ENCODE assay signal across 1 cellular context in the genomic region with DNA sequence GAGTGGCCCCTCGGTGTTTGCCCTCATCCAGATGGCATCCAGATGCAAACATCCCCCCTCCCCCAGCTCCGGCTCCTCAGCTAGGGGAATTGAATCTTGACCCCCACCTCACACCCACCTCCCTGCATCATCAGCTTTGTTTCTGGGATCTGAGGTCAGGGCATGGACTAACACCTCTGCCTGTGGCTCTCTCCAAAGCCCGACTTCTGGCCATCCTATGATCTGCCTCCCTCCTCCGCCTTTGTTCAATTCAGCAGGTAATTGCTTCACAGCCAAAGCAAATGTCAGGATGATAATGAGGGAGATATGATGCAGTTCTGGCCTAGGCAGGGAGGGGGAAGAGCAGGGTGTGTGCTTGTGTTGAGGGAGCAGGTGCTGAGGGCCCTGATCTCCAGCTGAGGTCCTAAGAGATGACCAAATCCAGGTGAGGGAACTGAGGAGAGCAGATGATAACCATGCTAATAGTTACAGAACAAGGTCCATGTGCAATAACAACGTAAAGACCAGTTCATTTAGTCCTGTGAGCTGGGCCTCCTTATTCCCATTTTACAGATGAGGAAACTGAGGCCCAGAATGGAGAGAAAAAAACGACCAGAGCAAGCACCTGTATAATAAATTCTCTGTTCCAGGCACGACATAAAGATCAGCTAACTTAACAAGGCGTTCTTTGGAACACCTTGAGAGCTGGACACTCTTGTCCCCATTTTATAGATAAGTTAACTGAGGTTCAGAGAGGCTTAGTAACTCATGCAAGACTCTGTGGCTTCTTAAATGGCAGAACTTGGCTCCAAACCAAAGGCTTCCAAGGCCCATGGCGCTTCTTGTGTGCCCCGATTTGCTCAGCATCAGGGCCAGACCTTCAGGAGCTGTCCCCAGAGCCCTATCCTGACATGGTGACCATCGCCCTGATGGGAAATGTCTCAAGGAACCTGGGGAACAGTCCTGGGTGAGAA.
A peak's percentile ranks its signal among the peaks of the same experiment; 100 is the strongest.
TF ChIP-seq lines count a peak whose summit lies in the region.

No MANE protein-coding gene starts in this region.

TF ChIP-seq in K562, 482 proteins besides CTCF, POLR2A, EP300 and RAD21 (continued from another document):
- TF ChIP-seq, protein P1, sequence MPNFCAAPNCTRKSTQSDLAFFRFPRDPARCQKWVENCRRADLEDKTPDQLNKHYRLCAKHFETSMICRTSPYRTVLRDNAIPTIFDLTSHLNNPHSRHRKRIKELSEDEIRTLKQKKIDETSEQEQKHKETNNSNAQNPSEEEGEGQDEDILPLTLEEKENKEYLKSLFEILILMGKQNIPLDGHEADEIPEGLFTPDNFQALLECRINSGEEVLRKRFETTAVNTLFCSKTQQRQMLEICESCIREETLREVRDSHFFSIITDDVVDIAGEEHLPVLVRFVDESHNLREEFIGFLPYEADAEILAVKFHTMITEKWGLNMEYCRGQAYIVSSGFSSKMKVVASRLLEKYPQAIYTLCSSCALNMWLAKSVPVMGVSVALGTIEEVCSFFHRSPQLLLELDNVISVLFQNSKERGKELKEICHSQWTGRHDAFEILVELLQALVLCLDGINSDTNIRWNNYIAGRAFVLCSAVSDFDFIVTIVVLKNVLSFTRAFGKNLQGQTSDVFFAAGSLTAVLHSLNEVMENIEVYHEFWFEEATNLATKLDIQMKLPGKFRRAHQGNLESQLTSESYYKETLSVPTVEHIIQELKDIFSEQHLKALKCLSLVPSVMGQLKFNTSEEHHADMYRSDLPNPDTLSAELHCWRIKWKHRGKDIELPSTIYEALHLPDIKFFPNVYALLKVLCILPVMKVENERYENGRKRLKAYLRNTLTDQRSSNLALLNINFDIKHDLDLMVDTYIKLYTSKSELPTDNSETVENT (CRISPR knock-in tag; IDR thresholded peaks at IDR 0.05) = no peak
- no peak for TF ChIP-seq ESRRB (CRISPR knock-in tag; IDR thresholded peaks at IDR 0.05; ENCODE audit: borderline replicate concordance)
- no peak for TF ChIP-seq HDAC3 (IDR thresholded peaks at IDR 0.05; ENCODE audit: borderline replicate concordance, partially characterized antibody)
- no peak for TF ChIP-seq CREM (IDR thresholded peaks at IDR 0.05; ENCODE audit: low read depth)
- TF ChIP-seq, protein P2, sequence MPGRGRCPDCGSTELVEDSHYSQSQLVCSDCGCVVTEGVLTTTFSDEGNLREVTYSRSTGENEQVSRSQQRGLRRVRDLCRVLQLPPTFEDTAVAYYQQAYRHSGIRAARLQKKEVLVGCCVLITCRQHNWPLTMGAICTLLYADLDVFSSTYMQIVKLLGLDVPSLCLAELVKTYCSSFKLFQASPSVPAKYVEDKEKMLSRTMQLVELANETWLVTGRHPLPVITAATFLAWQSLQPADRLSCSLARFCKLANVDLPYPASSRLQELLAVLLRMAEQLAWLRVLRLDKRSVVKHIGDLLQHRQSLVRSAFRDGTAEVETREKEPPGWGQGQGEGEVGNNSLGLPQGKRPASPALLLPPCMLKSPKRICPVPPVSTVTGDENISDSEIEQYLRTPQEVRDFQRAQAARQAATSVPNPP (IDR thresholded peaks at IDR 0.05; ENCODE audit: borderline replicate concordance, insufficient read depth, insufficient read length) = no peak
- TF ChIP-seq NFIC (IDR thresholded peaks at IDR 0.05) = no peak; the same call in 1 of the 2 replicates
- 0 out of 2 replicates have a peak, but pooled peaks have one; percentile 28 for TF ChIP-seq ATF7 (IDR thresholded peaks at IDR 0.05)
- TF ChIP-seq CHD1 (IDR thresholded peaks at IDR 0.05; ENCODE audit: low read length) = no peak
- no peak for TF ChIP-seq MBD2 (IDR thresholded peaks at IDR 0.05; ENCODE audit: borderline replicate concordance, low read depth)
- TF ChIP-seq, protein P3, sequence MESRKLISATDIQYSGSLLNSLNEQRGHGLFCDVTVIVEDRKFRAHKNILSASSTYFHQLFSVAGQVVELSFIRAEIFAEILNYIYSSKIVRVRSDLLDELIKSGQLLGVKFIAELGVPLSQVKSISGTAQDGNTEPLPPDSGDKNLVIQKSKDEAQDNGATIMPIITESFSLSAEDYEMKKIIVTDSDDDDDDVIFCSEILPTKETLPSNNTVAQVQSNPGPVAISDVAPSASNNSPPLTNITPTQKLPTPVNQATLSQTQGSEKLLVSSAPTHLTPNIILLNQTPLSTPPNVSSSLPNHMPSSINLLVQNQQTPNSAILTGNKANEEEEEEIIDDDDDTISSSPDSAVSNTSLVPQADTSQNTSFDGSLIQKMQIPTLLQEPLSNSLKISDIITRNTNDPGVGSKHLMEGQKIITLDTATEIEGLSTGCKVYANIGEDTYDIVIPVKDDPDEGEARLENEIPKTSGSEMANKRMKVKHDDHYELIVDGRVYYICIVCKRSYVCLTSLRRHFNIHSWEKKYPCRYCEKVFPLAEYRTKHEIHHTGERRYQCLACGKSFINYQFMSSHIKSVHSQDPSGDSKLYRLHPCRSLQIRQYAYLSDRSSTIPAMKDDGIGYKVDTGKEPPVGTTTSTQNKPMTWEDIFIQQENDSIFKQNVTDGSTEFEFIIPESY (CRISPR knock-in tag; IDR thresholded peaks at IDR 0.05) = no peak
- no peak for TF ChIP-seq BRD9 (IDR thresholded peaks at IDR 0.05; ENCODE audit: low read depth, partially characterized antibody)
- TF ChIP-seq TCF7L2 (IDR thresholded peaks at IDR 0.05; ENCODE audit: low read depth, low read length) = no peak
- no peak; the same call in 1 of the 2 replicates for TF ChIP-seq ZNF589 (CRISPR knock-in tag; IDR thresholded peaks at IDR 0.05; ENCODE audit: low read depth)
- TF ChIP-seq MAFF (IDR thresholded peaks at IDR 0.05; ENCODE audit: low read length) = no peak
- TF ChIP-seq CTBP1 (IDR thresholded peaks at IDR 0.05; ENCODE audit: borderline replicate concordance) = peak; percentile 69; the same call in 1 of the 2 replicates
- no peak for TF ChIP-seq ZBTB17 (CRISPR knock-in tag; IDR thresholded peaks at IDR 0.05)
- peak; percentile 82; the same call in 1 of the 2 replicates for TF ChIP-seq RHOXF2B (CRISPR knock-in tag; conservative IDR thresholded peaks at IDR 0.05)
- no peak for TF ChIP-seq CAMTA2 (CRISPR knock-in tag; conservative IDR thresholded peaks at IDR 0.05)
- no peak for TF ChIP-seq NR1H2 (CRISPR knock-in tag; IDR thresholded peaks at IDR 0.05)
- TF ChIP-seq CSDE1 (IDR thresholded peaks at IDR 0.05) = no peak
- no peak for TF ChIP-seq HLTF (IDR thresholded peaks at IDR 0.05)
- no peak for TF ChIP-seq NR2C2 (CRISPR knock-in tag; IDR thresholded peaks at IDR 0.05)
- TF ChIP-seq NR2C2 (tag; IDR thresholded peaks at IDR 0.05) = peak; percentile 53; the same call in 1 of the 2 replicates
- no peak for TF ChIP-seq TAL1 (IDR thresholded peaks at IDR 0.05)
- no peak for TF ChIP-seq THRAP3 (IDR thresholded peaks at IDR 0.05; ENCODE audit: borderline replicate concordance)
- TF ChIP-seq, protein P4, sequence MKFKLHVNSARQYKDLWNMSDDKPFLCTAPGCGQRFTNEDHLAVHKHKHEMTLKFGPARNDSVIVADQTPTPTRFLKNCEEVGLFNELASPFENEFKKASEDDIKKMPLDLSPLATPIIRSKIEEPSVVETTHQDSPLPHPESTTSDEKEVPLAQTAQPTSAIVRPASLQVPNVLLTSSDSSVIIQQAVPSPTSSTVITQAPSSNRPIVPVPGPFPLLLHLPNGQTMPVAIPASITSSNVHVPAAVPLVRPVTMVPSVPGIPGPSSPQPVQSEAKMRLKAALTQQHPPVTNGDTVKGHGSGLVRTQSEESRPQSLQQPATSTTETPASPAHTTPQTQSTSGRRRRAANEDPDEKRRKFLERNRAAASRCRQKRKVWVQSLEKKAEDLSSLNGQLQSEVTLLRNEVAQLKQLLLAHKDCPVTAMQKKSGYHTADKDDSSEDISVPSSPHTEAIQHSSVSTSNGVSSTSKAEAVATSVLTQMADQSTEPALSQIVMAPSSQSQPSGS (CRISPR knock-in tag; IDR thresholded peaks at IDR 0.05) = no peak
- TF ChIP-seq ZNF12 (CRISPR knock-in tag; IDR thresholded peaks at IDR 0.05) = no peak
- TF ChIP-seq ZNF695 (CRISPR knock-in tag; IDR thresholded peaks at IDR 0.05) = no peak
- TF ChIP-seq, protein P5, sequence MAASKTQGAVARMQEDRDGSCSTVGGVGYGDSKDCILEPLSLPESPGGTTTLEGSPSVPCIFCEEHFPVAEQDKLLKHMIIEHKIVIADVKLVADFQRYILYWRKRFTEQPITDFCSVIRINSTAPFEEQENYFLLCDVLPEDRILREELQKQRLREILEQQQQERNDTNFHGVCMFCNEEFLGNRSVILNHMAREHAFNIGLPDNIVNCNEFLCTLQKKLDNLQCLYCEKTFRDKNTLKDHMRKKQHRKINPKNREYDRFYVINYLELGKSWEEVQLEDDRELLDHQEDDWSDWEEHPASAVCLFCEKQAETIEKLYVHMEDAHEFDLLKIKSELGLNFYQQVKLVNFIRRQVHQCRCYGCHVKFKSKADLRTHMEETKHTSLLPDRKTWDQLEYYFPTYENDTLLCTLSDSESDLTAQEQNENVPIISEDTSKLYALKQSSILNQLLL (CRISPR knock-in tag; IDR thresholded peaks at IDR 0.05; ENCODE audit: borderline replicate concordance) = no peak
- no peak for TF ChIP-seq ZNF274 (IDR thresholded peaks at IDR 0.05; ENCODE audit: borderline replicate concordance, low read depth, low read length)
- TF ChIP-seq SIN3B (IDR thresholded peaks at IDR 0.05; ENCODE audit: low read depth) = no peak
- TF ChIP-seq CXXC5 (CRISPR knock-in tag; IDR thresholded peaks at IDR 0.05) = peak; percentile 53
- TF ChIP-seq, protein P6, sequence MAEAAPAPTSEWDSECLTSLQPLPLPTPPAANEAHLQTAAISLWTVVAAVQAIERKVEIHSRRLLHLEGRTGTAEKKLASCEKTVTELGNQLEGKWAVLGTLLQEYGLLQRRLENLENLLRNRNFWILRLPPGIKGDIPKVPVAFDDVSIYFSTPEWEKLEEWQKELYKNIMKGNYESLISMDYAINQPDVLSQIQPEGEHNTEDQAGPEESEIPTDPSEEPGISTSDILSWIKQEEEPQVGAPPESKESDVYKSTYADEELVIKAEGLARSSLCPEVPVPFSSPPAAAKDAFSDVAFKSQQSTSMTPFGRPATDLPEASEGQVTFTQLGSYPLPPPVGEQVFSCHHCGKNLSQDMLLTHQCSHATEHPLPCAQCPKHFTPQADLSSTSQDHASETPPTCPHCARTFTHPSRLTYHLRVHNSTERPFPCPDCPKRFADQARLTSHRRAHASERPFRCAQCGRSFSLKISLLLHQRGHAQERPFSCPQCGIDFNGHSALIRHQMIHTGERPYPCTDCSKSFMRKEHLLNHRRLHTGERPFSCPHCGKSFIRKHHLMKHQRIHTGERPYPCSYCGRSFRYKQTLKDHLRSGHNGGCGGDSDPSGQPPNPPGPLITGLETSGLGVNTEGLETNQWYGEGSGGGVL (CRISPR knock-in tag; IDR thresholded peaks at IDR 0.05) = no peak
- TF ChIP-seq HMGN3 (IDR thresholded peaks at IDR 0.05; ENCODE audit: borderline replicate concordance, extremely low read depth, insufficient read length, low read depth, low read length) = no peak
- TF ChIP-seq, protein P7, sequence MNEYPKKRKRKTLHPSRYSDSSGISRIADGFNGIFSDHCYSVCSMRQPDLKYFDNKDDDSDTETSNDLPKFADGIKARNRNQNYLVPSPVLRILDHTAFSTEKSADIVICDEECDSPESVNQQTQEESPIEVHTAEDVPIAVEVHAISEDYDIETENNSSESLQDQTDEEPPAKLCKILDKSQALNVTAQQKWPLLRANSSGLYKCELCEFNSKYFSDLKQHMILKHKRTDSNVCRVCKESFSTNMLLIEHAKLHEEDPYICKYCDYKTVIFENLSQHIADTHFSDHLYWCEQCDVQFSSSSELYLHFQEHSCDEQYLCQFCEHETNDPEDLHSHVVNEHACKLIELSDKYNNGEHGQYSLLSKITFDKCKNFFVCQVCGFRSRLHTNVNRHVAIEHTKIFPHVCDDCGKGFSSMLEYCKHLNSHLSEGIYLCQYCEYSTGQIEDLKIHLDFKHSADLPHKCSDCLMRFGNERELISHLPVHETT (CRISPR knock-in tag; conservative IDR thresholded peaks at IDR 0.05 in 1 of 2, IDR thresholded peaks at IDR 0.05 in 1 of 2) = no peak
- TF ChIP-seq NBN (IDR thresholded peaks at IDR 0.05; ENCODE audit: low read depth) = peak; percentile 30; the same call in 1 of the 2 replicates
- TF ChIP-seq, protein P8, sequence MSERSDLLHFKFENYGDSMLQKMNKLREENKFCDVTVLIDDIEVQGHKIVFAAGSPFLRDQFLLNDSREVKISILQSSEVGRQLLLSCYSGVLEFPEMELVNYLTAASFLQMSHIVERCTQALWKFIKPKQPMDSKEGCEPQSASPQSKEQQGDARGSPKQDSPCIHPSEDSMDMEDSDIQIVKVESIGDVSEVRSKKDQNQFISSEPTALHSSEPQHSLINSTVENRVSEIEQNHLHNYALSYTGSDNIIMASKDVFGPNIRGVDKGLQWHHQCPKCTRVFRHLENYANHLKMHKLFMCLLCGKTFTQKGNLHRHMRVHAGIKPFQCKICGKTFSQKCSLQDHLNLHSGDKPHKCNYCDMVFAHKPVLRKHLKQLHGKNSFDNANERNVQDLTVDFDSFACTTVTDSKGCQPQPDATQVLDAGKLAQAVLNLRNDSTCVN (CRISPR knock-in tag; IDR thresholded peaks at IDR 0.05) = no peak
